Comparison of ENCODE assay signal across 1 cellular context in the genomic region with DNA sequence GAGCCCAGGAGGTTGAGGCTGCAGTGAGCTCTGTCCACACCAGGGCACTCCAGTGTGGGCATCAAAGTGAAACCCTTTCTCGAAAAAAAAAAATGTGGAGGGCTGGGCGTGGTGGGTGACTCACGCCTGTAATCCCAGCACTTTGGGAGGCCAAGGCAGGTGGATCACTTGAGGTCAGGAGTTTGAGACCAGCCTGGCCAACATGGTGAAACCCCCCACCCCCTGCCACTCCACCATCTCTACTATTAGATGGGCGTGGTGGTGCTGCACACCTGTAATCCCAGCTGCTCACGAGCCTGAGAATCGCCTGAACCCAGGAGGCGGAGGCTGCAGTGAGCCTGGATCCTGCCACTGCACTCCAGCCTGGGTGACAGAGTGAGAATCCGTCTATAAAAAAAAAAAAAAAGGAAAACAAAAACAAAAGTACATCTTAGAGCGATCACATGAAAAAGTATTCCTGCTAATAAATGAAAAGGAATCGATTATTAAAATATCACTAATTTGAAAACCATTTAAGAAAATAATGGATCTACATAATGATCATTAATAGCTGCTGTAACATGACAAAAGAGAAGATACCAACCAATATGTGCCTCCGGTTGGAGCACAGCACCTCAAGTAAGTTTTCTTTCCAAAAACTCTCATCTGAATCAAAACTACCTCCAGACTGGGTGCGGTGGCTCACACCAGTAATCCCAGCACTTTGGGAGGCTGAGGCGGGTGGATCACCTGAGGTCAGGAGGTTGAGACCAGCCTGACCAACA.
TF ChIP-seq lines count a peak whose summit lies in the region.

No MANE protein-coding gene starts in this region.

TF ChIP-seq in GM12878, 131 proteins besides CTCF, POLR2A, EP300 and RAD21:
- TF ChIP-seq POLR2AphosphoS5 (IDR thresholded peaks at IDR 0.05; ENCODE audit: low read length) (peak; percentile 55; the same call in 1 of the 2 replicates), POLR2AphosphoS2 (IDR thresholded peaks at IDR 0.05; ENCODE audit: low read depth, low read length) (no peak), BHLHE40 (IDR thresholded peaks at IDR 0.05; ENCODE audit: borderline replicate concordance in 1 of 2, low read depth in 2 of 2, low read length in 1 of 2) (0 out of 4 replicates have a peak, but pooled peaks of 1 of the 2 experiments have one; percentile 6)
TF ChIP-seq in GM12878: peak in this region for 2.
